Comparison of ENCODE assay signal across 11 cellular contexts in genomic region chr13:91174886-91175501, GRCh38.
DNase-seq lines count a peak whose midpoint lies in the region; ATAC-seq and TF ChIP-seq lines count a peak whose summit lies in the region.
"Had no signal": no experiment of that assay in that cellular context is flagged by ENCODE, and none has a peak within 500 bp of the region (broad histone marks: within the 10 kb centered on the region; RNA-seq: fewer than 3 reads in every experiment).

No MANE protein-coding gene starts in this region.

- no peaks in the 10 kb centered on the region for H3K9me3 Mint-ChIP-seq in endothelial cell (ENCODE audit: unreplicated experiment)

- H3K36me3 Mint-ChIP-seq in endothelial cell (ENCODE audit: low read depth, unreplicated experiment) = no peaks in the 10 kb centered on the region

- peak overlapping the region; percentile 91 for H3K4me3 Mint-ChIP-seq in endothelial cell (ENCODE audit: unreplicated experiment)

- peak; percentile 34 for DNase-seq in NCI-H510A treated with DMSO at 0.1 percent for 48 hours (lab: John Stamatoyannopoulos, UW)
- DNase-seq in NCI-H510A (lab: John Stamatoyannopoulos, UW) = no peak
- peak; percentile 30 for DNase-seq in endothelial cell (ENCODE audit: low spot score)
- peak in 1 of 2 donors; percentile 82 for DNase-seq in upper lobe of left lung
- DNase-seq in substantia nigra (lab: John Stamatoyannopoulos, UW) = no peak
- DNase-seq in AML-193 (lab: John Stamatoyannopoulos, UW) = no peak
- DNase-seq: hippocampal formation, IMR-90, occipital lobe had no signal

- TF ChIP-seq POLR2A in upper lobe of left lung (IDR thresholded peaks at IDR 0.05) = no peak

- peaks cover 2% of the 10 kb centered on the region for H3K4me1 Mint-ChIP-seq in endothelial cell (ENCODE audit: unreplicated experiment)

- H3K27me3 ChIP-seq in upper lobe of left lung = no peaks in the 10 kb centered on the region

- H3K4me1 ChIP-seq in mesodermal cell (ENCODE audit: control insufficient read depth, insufficient read depth, low read length, poor library complexity, severe bottlenecking) = no peaks in the 10 kb centered on the region
- H3K4me1 ChIP-seq in upper lobe of left lung = peaks cover 3 to 9% (median 6%) of the 10 kb centered on the region in 4 donors

- 11 to 15% methylated on average over 39 to 40 of the region's 52 CpGs for WGBS in mesodermal cell (ENCODE audit: insufficient coverage in 2 of 2), 2 experiments
- 14 to 21% methylated on average over 15 to 37 of the region's 52 CpGs for WGBS in upper lobe of left lung, 2 donors

- TF ChIP-seq EP300 in upper lobe of left lung (IDR thresholded peaks at IDR 0.05) = no peak

- H3K27me3 Mint-ChIP-seq in endothelial cell (ENCODE audit: unreplicated experiment) = no peaks in the 10 kb centered on the region

- no peaks in the 10 kb centered on the region for H3K9me3 ChIP-seq in mesodermal cell (ENCODE audit: control insufficient read depth, low read length)
- H3K9me3 ChIP-seq in upper lobe of left lung = no peaks in the 10 kb centered on the region

- ATAC-seq in upper lobe of left lung (ENCODE audit: low FRiP score in 2 of 2) = peak; percentile 20 to 46
- ATAC-seq in HG03457 (IDR thresholded peaks at IDR 0.05; ENCODE audit: unreplicated experiment) = no peak

- peak overlapping the region; percentile 64 for H3K27ac Mint-ChIP-seq in endothelial cell (ENCODE audit: unreplicated experiment)

- H3K36me3 ChIP-seq in mesodermal cell (ENCODE audit: control insufficient read depth, insufficient read depth, low read length) (no peaks in the 10 kb centered on the region), upper lobe of left lung (no peaks in the 10 kb centered on the region)

- TF ChIP-seq CTCF in endothelial cell (IDR thresholded peaks at IDR 0.05; ENCODE audit: unreplicated experiment) = no peak
- no peak for TF ChIP-seq CTCF in upper lobe of left lung (IDR thresholded peaks at IDR 0.05)

- H3K27ac ChIP-seq in mesodermal cell (ENCODE audit: low read depth, low read length, severe bottlenecking) (no peak overlapping the region), upper lobe of left lung (no peak overlapping the region), substantia nigra (ENCODE audit: low read depth, low read length, poor library complexity, severe bottlenecking) (no peak overlapping the region)

- peak overlapping the region; percentile 34 for H3K4me3 ChIP-seq in mesodermal cell (ENCODE audit: extremely low read depth, insufficient read depth, low read length, poor library complexity, severe bottlenecking)
- peak overlapping the region in 3 of 4 donors; percentile 32 to 48 (median 36) for H3K4me3 ChIP-seq in upper lobe of left lung

Comparison
In these comparisons a context has a peak if more than half of its experiments do, and no peak if none do; other contexts are left out.
1. DNase-seq: peak in NCI-H510A treated with DMSO at 0.1 percent for 48 hours (single experiment) and endothelial cell (single experiment); none in NCI-H510A (single experiment), substantia nigra (0 of 49) and AML-193 (0 of 2).